In genomic region chr2:207926133-207927076, GRCh38 we compare ENCODE assay signal across 1 cellular context.
TF ChIP-seq lines count a peak whose summit lies in the region.

No MANE protein-coding gene starts in this region.

TF ChIP-seq in K562, 482 proteins besides CTCF, POLR2A, EP300 and RAD21 (continued from another document):
- TF ChIP-seq ZNF592 (IDR thresholded peaks at IDR 0.05): no peak
- 0 out of 2 replicates have a peak, but pooled peaks have one; percentile 42 for TF ChIP-seq ZNF134 (CRISPR knock-in tag; conservative IDR thresholded peaks at IDR 0.05)
- peak; percentile 17; the same call in 1 of the 2 replicates for TF ChIP-seq TEAD4 (IDR thresholded peaks at IDR 0.05; ENCODE audit: low read length)
- TF ChIP-seq TEAD4 (CRISPR knock-in tag; IDR thresholded peaks at IDR 0.05; ENCODE audit: borderline replicate concordance): no peak
- TF ChIP-seq PBX2 (CRISPR knock-in tag; IDR thresholded peaks at IDR 0.05; ENCODE audit: low read depth): no peak
- TF ChIP-seq PBX2 (tag; conservative IDR thresholded peaks at IDR 0.05; ENCODE audit: low read depth): peak; percentile 94
- TF ChIP-seq, protein P1, sequence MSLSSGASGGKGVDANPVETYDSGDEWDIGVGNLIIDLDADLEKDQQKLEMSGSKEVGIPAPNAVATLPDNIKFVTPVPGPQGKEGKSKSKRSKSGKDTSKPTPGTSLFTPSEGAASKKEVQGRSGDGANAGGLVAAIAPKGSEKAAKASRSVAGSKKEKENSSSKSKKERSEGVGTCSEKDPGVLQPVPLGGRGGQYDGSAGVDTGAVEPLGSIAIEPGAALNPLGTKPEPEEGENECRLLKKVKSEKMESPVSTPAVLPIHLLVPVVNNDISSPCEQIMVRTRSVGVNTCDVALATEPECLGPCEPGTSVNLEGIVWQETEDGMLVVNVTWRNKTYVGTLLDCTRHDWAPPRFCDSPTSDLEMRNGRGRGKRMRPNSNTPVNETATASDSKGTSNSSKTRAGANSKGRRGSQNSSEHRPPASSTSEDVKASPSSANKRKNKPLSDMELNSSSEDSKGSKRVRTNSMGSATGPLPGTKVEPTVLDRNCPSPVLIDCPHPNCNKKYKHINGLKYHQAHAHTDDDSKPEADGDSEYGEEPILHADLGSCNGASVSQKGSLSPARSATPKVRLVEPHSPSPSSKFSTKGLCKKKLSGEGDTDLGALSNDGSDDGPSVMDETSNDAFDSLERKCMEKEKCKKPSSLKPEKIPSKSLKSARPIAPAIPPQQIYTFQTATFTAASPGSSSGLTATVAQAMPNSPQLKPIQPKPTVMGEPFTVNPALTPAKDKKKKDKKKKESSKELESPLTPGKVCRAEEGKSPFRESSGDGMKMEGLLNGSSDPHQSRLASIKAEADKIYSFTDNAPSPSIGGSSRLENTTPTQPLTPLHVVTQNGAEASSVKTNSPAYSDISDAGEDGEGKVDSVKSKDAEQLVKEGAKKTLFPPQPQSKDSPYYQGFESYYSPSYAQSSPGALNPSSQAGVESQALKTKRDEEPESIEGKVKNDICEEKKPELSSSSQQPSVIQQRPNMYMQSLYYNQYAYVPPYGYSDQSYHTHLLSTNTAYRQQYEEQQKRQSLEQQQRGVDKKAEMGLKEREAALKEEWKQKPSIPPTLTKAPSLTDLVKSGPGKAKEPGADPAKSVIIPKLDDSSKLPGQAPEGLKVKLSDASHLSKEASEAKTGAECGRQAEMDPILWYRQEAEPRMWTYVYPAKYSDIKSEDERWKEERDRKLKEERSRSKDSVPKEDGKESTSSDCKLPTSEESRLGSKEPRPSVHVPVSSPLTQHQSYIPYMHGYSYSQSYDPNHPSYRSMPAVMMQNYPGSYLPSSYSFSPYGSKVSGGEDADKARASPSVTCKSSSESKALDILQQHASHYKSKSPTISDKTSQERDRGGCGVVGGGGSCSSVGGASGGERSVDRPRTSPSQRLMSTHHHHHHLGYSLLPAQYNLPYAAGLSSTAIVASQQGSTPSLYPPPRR (CRISPR knock-in tag; IDR thresholded peaks at IDR 0.05; ENCODE audit: borderline replicate concordance): no peak
- 0 out of 2 replicates have a peak, but pooled peaks have one; percentile 39 for TF ChIP-seq SMAD4 (CRISPR knock-in tag; conservative IDR thresholded peaks at IDR 0.05)
- 0 out of 2 replicates have a peak, but pooled peaks have one; percentile 22 for TF ChIP-seq CEBPB (tag; IDR thresholded peaks at IDR 0.05)
- TF ChIP-seq FOXP1 (CRISPR knock-in tag; IDR thresholded peaks at IDR 0.05): no peak
- TF ChIP-seq MEIS2 (IDR thresholded peaks at IDR 0.05; ENCODE audit: partially characterized antibody): peak; percentile 80
- no peak for TF ChIP-seq CCNT2 (IDR thresholded peaks at IDR 0.05; ENCODE audit: borderline replicate concordance, extremely low read depth, insufficient read length, low read depth, low read length)
- TF ChIP-seq CXXC5 (CRISPR knock-in tag; IDR thresholded peaks at IDR 0.05): peak; percentile 20; the same call in 1 of the 2 replicates
- no peak for TF ChIP-seq HDAC3 (IDR thresholded peaks at IDR 0.05; ENCODE audit: borderline replicate concordance, partially characterized antibody)
- TF ChIP-seq SOX6 (IDR thresholded peaks at IDR 0.05): peak; percentile 28; the same call in 1 of the 2 replicates
- no peak for TF ChIP-seq ZNF717 (CRISPR knock-in tag; IDR thresholded peaks at IDR 0.05)
- TF ChIP-seq, protein P2, sequence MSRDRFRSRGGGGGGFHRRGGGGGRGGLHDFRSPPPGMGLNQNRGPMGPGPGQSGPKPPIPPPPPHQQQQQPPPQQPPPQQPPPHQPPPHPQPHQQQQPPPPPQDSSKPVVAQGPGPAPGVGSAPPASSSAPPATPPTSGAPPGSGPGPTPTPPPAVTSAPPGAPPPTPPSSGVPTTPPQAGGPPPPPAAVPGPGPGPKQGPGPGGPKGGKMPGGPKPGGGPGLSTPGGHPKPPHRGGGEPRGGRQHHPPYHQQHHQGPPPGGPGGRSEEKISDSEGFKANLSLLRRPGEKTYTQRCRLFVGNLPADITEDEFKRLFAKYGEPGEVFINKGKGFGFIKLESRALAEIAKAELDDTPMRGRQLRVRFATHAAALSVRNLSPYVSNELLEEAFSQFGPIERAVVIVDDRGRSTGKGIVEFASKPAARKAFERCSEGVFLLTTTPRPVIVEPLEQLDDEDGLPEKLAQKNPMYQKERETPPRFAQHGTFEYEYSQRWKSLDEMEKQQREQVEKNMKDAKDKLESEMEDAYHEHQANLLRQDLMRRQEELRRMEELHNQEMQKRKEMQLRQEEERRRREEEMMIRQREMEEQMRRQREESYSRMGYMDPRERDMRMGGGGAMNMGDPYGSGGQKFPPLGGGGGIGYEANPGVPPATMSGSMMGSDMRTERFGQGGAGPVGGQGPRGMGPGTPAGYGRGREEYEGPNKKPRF (IDR thresholded peaks at IDR 0.05; ENCODE audit: low read depth, low read length): no peak
- TF ChIP-seq, protein P3, sequence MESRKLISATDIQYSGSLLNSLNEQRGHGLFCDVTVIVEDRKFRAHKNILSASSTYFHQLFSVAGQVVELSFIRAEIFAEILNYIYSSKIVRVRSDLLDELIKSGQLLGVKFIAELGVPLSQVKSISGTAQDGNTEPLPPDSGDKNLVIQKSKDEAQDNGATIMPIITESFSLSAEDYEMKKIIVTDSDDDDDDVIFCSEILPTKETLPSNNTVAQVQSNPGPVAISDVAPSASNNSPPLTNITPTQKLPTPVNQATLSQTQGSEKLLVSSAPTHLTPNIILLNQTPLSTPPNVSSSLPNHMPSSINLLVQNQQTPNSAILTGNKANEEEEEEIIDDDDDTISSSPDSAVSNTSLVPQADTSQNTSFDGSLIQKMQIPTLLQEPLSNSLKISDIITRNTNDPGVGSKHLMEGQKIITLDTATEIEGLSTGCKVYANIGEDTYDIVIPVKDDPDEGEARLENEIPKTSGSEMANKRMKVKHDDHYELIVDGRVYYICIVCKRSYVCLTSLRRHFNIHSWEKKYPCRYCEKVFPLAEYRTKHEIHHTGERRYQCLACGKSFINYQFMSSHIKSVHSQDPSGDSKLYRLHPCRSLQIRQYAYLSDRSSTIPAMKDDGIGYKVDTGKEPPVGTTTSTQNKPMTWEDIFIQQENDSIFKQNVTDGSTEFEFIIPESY (CRISPR knock-in tag; IDR thresholded peaks at IDR 0.05): peak; percentile 96
- no peak for TF ChIP-seq KHSRP (IDR thresholded peaks at IDR 0.05)
- TF ChIP-seq, protein P4, sequence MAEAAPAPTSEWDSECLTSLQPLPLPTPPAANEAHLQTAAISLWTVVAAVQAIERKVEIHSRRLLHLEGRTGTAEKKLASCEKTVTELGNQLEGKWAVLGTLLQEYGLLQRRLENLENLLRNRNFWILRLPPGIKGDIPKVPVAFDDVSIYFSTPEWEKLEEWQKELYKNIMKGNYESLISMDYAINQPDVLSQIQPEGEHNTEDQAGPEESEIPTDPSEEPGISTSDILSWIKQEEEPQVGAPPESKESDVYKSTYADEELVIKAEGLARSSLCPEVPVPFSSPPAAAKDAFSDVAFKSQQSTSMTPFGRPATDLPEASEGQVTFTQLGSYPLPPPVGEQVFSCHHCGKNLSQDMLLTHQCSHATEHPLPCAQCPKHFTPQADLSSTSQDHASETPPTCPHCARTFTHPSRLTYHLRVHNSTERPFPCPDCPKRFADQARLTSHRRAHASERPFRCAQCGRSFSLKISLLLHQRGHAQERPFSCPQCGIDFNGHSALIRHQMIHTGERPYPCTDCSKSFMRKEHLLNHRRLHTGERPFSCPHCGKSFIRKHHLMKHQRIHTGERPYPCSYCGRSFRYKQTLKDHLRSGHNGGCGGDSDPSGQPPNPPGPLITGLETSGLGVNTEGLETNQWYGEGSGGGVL (CRISPR knock-in tag; IDR thresholded peaks at IDR 0.05): no peak
- no peak for TF ChIP-seq MAZ (CRISPR knock-in tag; conservative IDR thresholded peaks at IDR 0.05 in 1 of 2, IDR thresholded peaks at IDR 0.05 in 1 of 2)
- no peak for TF ChIP-seq CBFB (CRISPR knock-in tag; IDR thresholded peaks at IDR 0.05)
